Comparison of ENCODE assay signal across 1 cellular context in genomic region chr2:159518321-159519005, GRCh38.
TF ChIP-seq lines count a peak whose summit lies in the region.

No MANE protein-coding gene starts in this region.

TF ChIP-seq in HepG2, 621 proteins besides CTCF, POLR2A, EP300 and RAD21 (continued from another document):
- TF ChIP-seq CREB3 (CRISPR knock-in tag; IDR thresholded peaks at IDR 0.05) = no peak
